8 cellular contexts compared by ENCODE assay signal in genomic region chr1:178031856-178032320, GRCh38.
DNase-seq lines count a peak whose midpoint lies in the region; ATAC-seq and TF ChIP-seq lines count a peak whose summit lies in the region.

No MANE protein-coding gene starts in this region.

- DNase-seq in AG10803 (ENCODE audit: low read depth) (peak; percentile 93), NCI-H1048 (lab: John Stamatoyannopoulos, UW) (peak; percentile 97), SKM-1 (lab: John Stamatoyannopoulos, UW; ENCODE audit: unreplicated experiment) (peak; percentile 59), esophagus squamous epithelium (lab: John Stamatoyannopoulos, UW) (peak; percentile 3), myocyte (ENCODE audit: low read depth) (peak; percentile 91)
- DNase-seq in effector CD4-positive, alpha-beta T cell, result no peak

- H3K36me3 ChIP-seq in esophagus squamous epithelium, result peaks cover 0 to 22% (median 0%) of the 10 kb centered on the region in 3 donors

- H3K4me1 ChIP-seq in esophagus squamous epithelium, result peaks cover 0 to 16% (median 2%) of the 10 kb centered on the region in 3 donors

- H3K4me3 ChIP-seq in AG10803 (ENCODE audit: low read length) (no peak overlapping the region), esophagus squamous epithelium (no peak overlapping the region)

- H3K27me3 ChIP-seq in esophagus squamous epithelium, result no peaks in the 10 kb centered on the region

- TF ChIP-seq CTCF in AG10803 (conservative IDR thresholded peaks at IDR 0.05; ENCODE audit: low read length) (peak; percentile 95), esophagus squamous epithelium (IDR thresholded peaks at IDR 0.05) (peak; percentile 54 to 87 (median 78))

- peak; percentile 87 for ATAC-seq in GM18498 (IDR thresholded peaks at IDR 0.05; ENCODE audit: unreplicated experiment)
- peak; percentile 94 for ATAC-seq in HG02763 (IDR thresholded peaks at IDR 0.05; ENCODE audit: unreplicated experiment)

- no peak for TF ChIP-seq POLR2A in esophagus squamous epithelium (IDR thresholded peaks at IDR 0.05)

- intact Hi-C loops in esophagus squamous epithelium (cut with DNase I), result loop anchor here (10.0 kb wide), 1 partner anchor 253 kb away; no protein-coding TSS in a partner anchor

- no peaks in the 10 kb centered on the region for H3K9me3 ChIP-seq in esophagus squamous epithelium

- H3K27ac ChIP-seq in esophagus squamous epithelium, result no peak overlapping the region
